24 cellular contexts compared by ENCODE assay signal in genomic region chr13:111275382-111275781, GRCh38. TPM values are rescaled to one million over a fixed set of nuclear protein-coding genes. Genes with fewer than 3 reads are reported as not detected.
"Had no signal": no experiment of that assay in that cellular context is flagged by ENCODE, and none has a peak within 500 bp of the region (broad histone marks: within the 10 kb centered on the region; RNA-seq: fewer than 3 reads in every experiment).

No MANE protein-coding gene starts in this region.

- ATAC-seq: body of pancreas, right cardiac atrium, SK-N-SH treated with all-trans-retinoic acid at 6 μM for 48 hours, T-cell had no signal

- H3K27me3 Mint-ChIP-seq: activated B cell treated with CpG ODN at 0.5 μM for 24 hours, memory B cell, T-cell had no signal

- H3K27me3 ChIP-seq: body of pancreas, hepatocyte, neutrophil, upper lobe of left lung had no signal

- FAIRE-seq: frontal cortex had no signal

- H3K27ac ChIP-seq: body of pancreas, hepatocyte, neutrophil, parathyroid adenoma, thoracic aorta, upper lobe of left lung had no signal

- H3K9me3 Mint-ChIP-seq: activated B cell treated with CpG ODN at 0.5 μM for 24 hours; activated naive CD4-positive, alpha-beta T cell treated with anti-CD3 and anti-CD28 coated beads for 36 hours; memory B cell; nephron; T-cell had no signal

- H3K9ac ChIP-seq: parathyroid adenoma had no signal

- H3K4me2 ChIP-seq: hepatocyte had no signal

- H2AFZ ChIP-seq: hepatocyte, parathyroid adenoma had no signal

- H3K4me3 Mint-ChIP-seq: activated B cell treated with CpG ODN at 0.5 μM for 24 hours; activated naive CD4-positive, alpha-beta T cell treated with anti-CD3 and anti-CD28 coated beads for 36 hours; memory B cell; nephron; T-cell had no signal

- H3K27ac Mint-ChIP-seq: activated B cell treated with CpG ODN at 0.5 μM for 24 hours; activated naive CD4-positive, alpha-beta T cell treated with anti-CD3 and anti-CD28 coated beads for 36 hours; memory B cell; nephron; T-cell had no signal

- DNase-seq: activated B cell treated with CpG ODN at 0.5 μM for 24 hours; activated CD4-positive, alpha-beta T cell treated with anti-CD3 and anti-CD28 coated beads for 48 hours; activated naive CD4-positive, alpha-beta T cell treated with anti-CD3 and anti-CD28 coated beads for 36 hours; anterior cingulate cortex; body of pancreas; effector CD4-positive, alpha-beta T cell; glutamatergic neuron; right cardiac atrium; stimulated activated CD4-positive, alpha-beta T cell treated with anti-CD3 and anti-CD28 coated beads, Interleukin-1b, Interleukin-23, amount 100 ng/mL, for 48 hours; T-cell; T1000; upper lobe of left lung had no signal

- H3K9me3 ChIP-seq: body of pancreas, neutrophil, thoracic aorta, upper lobe of left lung had no signal

- H3K4me1 ChIP-seq: body of pancreas, parathyroid adenoma had no signal

- H3K4me1 Mint-ChIP-seq: activated B cell treated with CpG ODN at 0.5 μM for 24 hours, memory B cell had no signal

- H3K4me3 ChIP-seq: body of pancreas, hepatocyte, thoracic aorta, upper lobe of left lung had no signal

RNA-seq across cellular contexts. Expression of gene TEX29, which starts 45.1 kb away (rescaled TPM):
- total RNA-seq: body of pancreas, frontal cortex, lower leg skin, myocyte, pulmonary artery endothelial cell, skeletal muscle tissue, thoracic aorta had no signal
